ENCODE assay signal across 1 cellular context in genomic region chr6:166766769-166767168, GRCh38.
TF ChIP-seq lines count a peak whose summit lies in the region.

No MANE protein-coding gene starts in this region.

TF ChIP-seq in HepG2, 621 proteins besides CTCF, POLR2A, EP300 and RAD21 (continued from another document):
- peak; percentile 14; the same call in 1 of the 2 replicates for TF ChIP-seq ARID4A (CRISPR knock-in tag; IDR thresholded peaks at IDR 0.05; ENCODE audit: borderline replicate concordance)
